In genomic region chr19:54357381-54357780, GRCh38 we compare ENCODE assay signal across 19 cellular contexts. TPM values are rescaled to one million over a fixed set of nuclear protein-coding genes. Genes with fewer than 3 reads are reported as not detected.
A peak's percentile ranks its signal among the peaks of the same experiment; 100 is the strongest.
DNase-seq lines count a peak whose midpoint lies in the region; ATAC-seq, FAIRE-seq and TF ChIP-seq lines count a peak whose summit lies in the region.
"Had no signal": no experiment of that assay in that cellular context is flagged by ENCODE, and none has a peak within 500 bp of the region (broad histone marks: within the 10 kb centered on the region; RNA-seq: fewer than 3 reads in every experiment).

No MANE protein-coding gene starts in this region.

- CTCF ChIA-PET in H1 (lab: Charles Lee; ENCODE audit: partially characterized antibody), result interaction anchor here (0.7 to 5.2 kb wide), 12 partner anchors 8 to 187 kb away, joined by 3 to 57 read pairs (median 4); partner anchors contain the start of gene LAIR1

- TF ChIP-seq RAD21 in H1 (IDR thresholded peaks at IDR 0.05 in 1 of 2, conservative IDR thresholded peaks at IDR 0.05 in 1 of 2; ENCODE audit: low read depth in 2 of 2, low read length in 2 of 2), result no peak

- no peak overlapping the region for H2AK5ac ChIP-seq in H1 (ENCODE audit: low read depth, low read length)
- no peak overlapping the region for H2AK5ac ChIP-seq in mesenchymal stem cell (ENCODE audit: low read length, severe bottlenecking)

- H3K27me3 ChIP-seq in H1 (replicated peaks in 1 of 4; ENCODE audit: control insufficient read depth in 3 of 4, extremely low read depth in 1 of 4, insufficient read depth in 3 of 4, low read length in 3 of 4) (no peaks in the 10 kb centered on the region), neutrophil (no peaks in the 10 kb centered on the region), mesenchymal stem cell (ENCODE audit: control insufficient read depth in 1 of 2, insufficient read depth in 1 of 2, low read length in 2 of 2) (peaks cover 0 to 11% of the 10 kb centered on the region in 2 experiments)

- ATAC-seq in GM18868 (IDR thresholded peaks at IDR 0.05; ENCODE audit: unreplicated experiment), result no peak

- H3K56ac ChIP-seq in H1 (replicated peaks; ENCODE audit: insufficient read length, low read depth, low read length), result no peak overlapping the region

- peak; percentile 20 for DNase-seq in ELF-1 (ENCODE audit: low read depth, low spot score)
- DNase-seq in H1 (ENCODE audit: low read depth in 1 of 2, low spot score in 2 of 2), result no peak
- DNase-seq in DMS79 (lab: John Stamatoyannopoulos, UW), result no peak
- no peak for DNase-seq in NCI-H82 treated with DMSO at 0.1 percent for 48 hours (lab: John Stamatoyannopoulos, UW; ENCODE audit: unreplicated experiment)
- DNase-seq in mesenchymal stem cell, result no peak
- DNase-seq: ACHN; BE2C; CD4-positive, alpha-beta memory T cell; DMS153; DMS79 treated with DMSO at 0.1 percent for 48 hours; EL had no signal

- H2BK120ac ChIP-seq in H1 (replicated peaks; ENCODE audit: low read depth, low read length), result no peak overlapping the region
- no peak overlapping the region for H2BK120ac ChIP-seq in mesenchymal stem cell (ENCODE audit: low read depth, low read length)

- TF ChIP-seq POLR2A in H1 (IDR thresholded peaks at IDR 0.05; ENCODE audit: control extremely low read depth in 1 of 2, low read depth in 2 of 2, low read length in 2 of 2), result no peak

- H3K36me3 ChIP-seq in H1 (ENCODE audit: control insufficient read depth in 2 of 4, insufficient read depth in 4 of 4, low read length in 3 of 4) (no peaks in the 10 kb centered on the region), neutrophil (peaks cover 19% of the 10 kb centered on the region), mesenchymal stem cell (ENCODE audit: control insufficient read depth in 1 of 2, insufficient read depth in 2 of 2, low read depth in 1 of 2, low read length in 2 of 2) (no peaks in the 10 kb centered on the region)
- H3K36me3 ChIP-seq: BE2C, HAP-1 had no signal

- H3K4me2 ChIP-seq in H1 (ENCODE audit: insufficient read depth in 1 of 2, low read depth in 2 of 2, low read length in 2 of 2) (no peak overlapping the region), mesenchymal stem cell (ENCODE audit: low read length, poor library complexity, severe bottlenecking) (no peak overlapping the region)
- H3K4me2 ChIP-seq: KMS-11 had no signal

- H2AFZ ChIP-seq in H1 (ENCODE audit: low read length), result no peak overlapping the region; the same call in 1 of the 2 replicates
- H2AFZ ChIP-seq in mesenchymal stem cell (ENCODE audit: low read depth, low read length), result no peak overlapping the region

- H2BK12ac ChIP-seq in H1 (ENCODE audit: low read depth, low read length) (no peak overlapping the region), mesenchymal stem cell (ENCODE audit: low read length in 2 of 2) (no peak overlapping the region)

- H3K79me1 ChIP-seq in H1 (ENCODE audit: low read depth, low read length) (no peaks in the 10 kb centered on the region), mesenchymal stem cell (replicated peaks; ENCODE audit: low read length, poor library complexity, severe bottlenecking) (no peaks in the 10 kb centered on the region)

- H3K23ac ChIP-seq in H1 (ENCODE audit: insufficient read length), result no peak overlapping the region
- H3K23ac ChIP-seq in mesenchymal stem cell (ENCODE audit: low read length in 2 of 2), result no peak overlapping the region

- H2BK15ac ChIP-seq in H1 (ENCODE audit: low read length) (no peak overlapping the region), mesenchymal stem cell (ENCODE audit: low read depth, poor library complexity, severe bottlenecking) (no peak overlapping the region)

- H3K23me2 ChIP-seq in H1 (ENCODE audit: low read depth, low read length), result no peaks in the 10 kb centered on the region

- H3K4me1 ChIP-seq in H1 (replicated peaks in 1 of 4; ENCODE audit: control insufficient read depth in 3 of 4, insufficient read depth in 4 of 4, low read length in 3 of 4), result no peaks in the 10 kb centered on the region
- peaks cover 16 to 31% of the 10 kb centered on the region in 2 experiments for H3K4me1 ChIP-seq in neutrophil (ENCODE audit: control insufficient read depth in 1 of 2, insufficient read depth in 1 of 2, low read depth in 1 of 2, low read length in 1 of 2)
- no peaks in the 10 kb centered on the region for H3K4me1 ChIP-seq in mesenchymal stem cell (ENCODE audit: control insufficient read depth, insufficient read depth, low read depth, low read length)
- H3K4me1 ChIP-seq: BE2C, HAP-1 had no signal

- no peaks in the 10 kb centered on the region for H3K79me2 ChIP-seq in H1 (ENCODE audit: control insufficient read depth in 1 of 2, insufficient read depth in 2 of 2, low read length in 2 of 2)

- H3K27ac ChIP-seq in H1 (ENCODE audit: low read depth, low read length), result no peak overlapping the region
- H3K27ac ChIP-seq in neutrophil, result peak overlapping the region; percentile 57
- no peak overlapping the region for H3K27ac ChIP-seq in mesenchymal stem cell (ENCODE audit: low read length, poor library complexity, severe bottlenecking)
- H3K27ac ChIP-seq: KMS-11 had no signal

- H3K4ac ChIP-seq in H1 (replicated peaks; ENCODE audit: insufficient read length, low read depth, low read length) (no peak overlapping the region), mesenchymal stem cell (ENCODE audit: low read depth in 1 of 2, low read length in 2 of 2) (no peak overlapping the region)

- TF ChIP-seq EP300 in H1 (IDR thresholded peaks at IDR 0.05; ENCODE audit: borderline replicate concordance in 1 of 2, low read depth in 2 of 2, low read length in 2 of 2), result no peak

- no peaks in the 10 kb centered on the region for H3K9me3 ChIP-seq in H1 (ENCODE audit: insufficient read depth in 2 of 2, low read depth in 1 of 2, low read length in 1 of 2)
- H3K9me3 ChIP-seq in neutrophil, result no peaks in the 10 kb centered on the region
- no peaks in the 10 kb centered on the region for H3K9me3 ChIP-seq in mesenchymal stem cell (ENCODE audit: control insufficient read depth, low read length)
- H3K9me3 ChIP-seq: BE2C, HAP-1 had no signal

- no peak overlapping the region for H3K9ac ChIP-seq in H1 (replicated peaks in 1 of 4; ENCODE audit: extremely low read depth in 1 of 4, low read depth in 3 of 4, low read length in 3 of 4)
- no peak overlapping the region for H3K9ac ChIP-seq in mesenchymal stem cell (ENCODE audit: low read length)
- H3K9ac ChIP-seq: KMS-11 had no signal

- no peak overlapping the region for H3K14ac ChIP-seq in H1 (ENCODE audit: insufficient read length)
- no peak overlapping the region for H3K14ac ChIP-seq in mesenchymal stem cell (ENCODE audit: low read length in 2 of 2)

- H4K5ac ChIP-seq in H1 (ENCODE audit: insufficient read length, low read depth, low read length), result no peak overlapping the region

- H4K8ac ChIP-seq in H1 (ENCODE audit: extremely low read depth, insufficient read depth, low read length), result no peak overlapping the region
- no peak overlapping the region for H4K8ac ChIP-seq in mesenchymal stem cell (ENCODE audit: low read length)

- POLR2A ChIA-PET in H1 (lab: Charles Lee; ENCODE audit: partially characterized antibody), result interaction anchor here (0.9 kb wide), 1 partner anchor 34 kb away, joined by 3 read pairs; no protein-coding TSS in a partner anchor

- H4K91ac ChIP-seq in H1 (replicated peaks; ENCODE audit: insufficient read length, low read length), result peak overlapping the region; percentile 11
- no peak overlapping the region for H4K91ac ChIP-seq in mesenchymal stem cell (ENCODE audit: low read length)

- no peak overlapping the region for H2BK5ac ChIP-seq in H1 (ENCODE audit: low read depth, low read length)
- no peak overlapping the region for H2BK5ac ChIP-seq in mesenchymal stem cell (ENCODE audit: low read depth, low read length, poor library complexity, severe bottlenecking)

- WGBS in H1 (ENCODE audit: extremely low coverage in 1 of 2, insufficient coverage in 1 of 2, insufficient read length in 1 of 2, insufficient replicate concordance in 2 of 2, low coverage in 1 of 2, low lambda C conversion rate in 2 of 2, missing lambda C conversion rate in 1 of 2), 2 experiments, result 84% methylated on average over 16 of the region's 16 CpGs; no CpG with 5 or more reads in 1 of the 2 experiments
- 67% methylated on average over 16 of the region's 16 CpGs for WGBS in mesenchymal stem cell

- no peak overlapping the region for H3K18ac ChIP-seq in H1 (ENCODE audit: extremely low read depth, low read length)
- no peak overlapping the region for H3K18ac ChIP-seq in mesenchymal stem cell (ENCODE audit: low read depth in 1 of 2, low read length in 2 of 2)

- H3K4me3 ChIP-seq in H1 (ENCODE audit: extremely low read depth in 1 of 4, insufficient read depth in 2 of 4, low read depth in 3 of 4, low read length in 4 of 4) (no peak overlapping the region), neutrophil (ENCODE audit: low read depth in 1 of 2, low read length in 1 of 2) (no peak overlapping the region), mesenchymal stem cell (ENCODE audit: insufficient read depth in 1 of 2, low read depth in 1 of 2, low read length in 2 of 2) (no peak overlapping the region)
- H3K4me3 ChIP-seq: HAP-1 had no signal

- peak; percentile 62 for FAIRE-seq in H1 (lab: Jason Lieb, UNC)
- FAIRE-seq: GM12891 had no signal

- H2BK20ac ChIP-seq in H1 (ENCODE audit: low read length), result no peak overlapping the region

- TF ChIP-seq CTCF in H1 (IDR thresholded peaks at IDR 0.05; ENCODE audit: control extremely low read depth in 1 of 3, insufficient read depth in 1 of 3, low read depth in 1 of 3, low read length in 3 of 3), result no peak
- no peak for TF ChIP-seq CTCF in neutrophil (IDR thresholded peaks at IDR 0.05)

- H4K20me1 ChIP-seq in H1 (replicated peaks in 1 of 2; ENCODE audit: control insufficient read depth in 1 of 2, insufficient read depth in 2 of 2, low read length in 2 of 2), result no peaks in the 10 kb centered on the region

RNA-seq across cellular contexts. Expression of gene LAIR1, which starts 7.3 kb away (rescaled TPM):
- not detected in 2 replicates for total RNA-seq in H1 (2021; fragmentation: NEBNext Ultra II Directional; extraction: Animal tissue kit (Norgen Biotek cat#: 25700))
- 0.13 and 0.18 TPM in 2 replicates for polyA plus RNA-seq in H1 (2011; rRNA removed)
- polyA plus RNA-seq in H1 (2011; cell fraction: cytosol; rRNA removed), result 0.21 TPM
- polyA plus RNA-seq in H1 (2011; cell fraction: nucleus; rRNA removed), result 0.19 TPM
- 0.04 to 0.16 TPM in 2 of 4 replicates, not detected in the others for polyA plus RNA-seq in H1 (2012, experiment 1 of 2)
- polyA plus RNA-seq in H1 (2012, experiment 2 of 2), result not detected
- polyA plus RNA-seq in H1 (2013, experiment 1 of 2), result 0.10 TPM
- polyA plus RNA-seq in H1 (2013, experiment 2 of 2), result 0.09 TPM
- polyA minus RNA-seq in H1 (2011; rRNA and poly(A)+ RNA removed), result 0.50 TPM in 1 of 2 replicates, not detected in the other
- polyA minus RNA-seq in H1 (2011; cell fraction: cytosol; rRNA and poly(A)+ RNA removed), result not detected
- polyA minus RNA-seq in H1 (2011; cell fraction: nucleus; rRNA and poly(A)+ RNA removed), result 1.3 TPM
- not detected for polyA plus RNA-seq in mesenchymal stem cell (2013, experiment 1 of 2)
- polyA plus RNA-seq in mesenchymal stem cell (2013, experiment 2 of 2), result not detected
- total RNA-seq: HT-29 had no signal

RNA-seq across cellular contexts. Expression of gene LILRA4, which starts 18.4 kb away (rescaled TPM):
- not detected in 2 replicates for total RNA-seq in H1 (2021; fragmentation: NEBNext Ultra II Directional; extraction: Animal tissue kit (Norgen Biotek cat#: 25700))
- not detected in 2 replicates for polyA plus RNA-seq in H1 (2011; rRNA removed)
- not detected for polyA plus RNA-seq in H1 (2011; cell fraction: cytosol; rRNA removed)
- polyA plus RNA-seq in H1 (2011; cell fraction: nucleus; rRNA removed), result not detected
- not detected in 4 replicates for polyA plus RNA-seq in H1 (2012, experiment 1 of 2)
- polyA plus RNA-seq in H1 (2012, experiment 2 of 2), result not detected
- not detected for polyA plus RNA-seq in H1 (2013, experiment 1 of 2)
- not detected for polyA plus RNA-seq in H1 (2013, experiment 2 of 2)
- polyA minus RNA-seq in H1 (2011; rRNA and poly(A)+ RNA removed), result not detected in 2 replicates
- polyA minus RNA-seq in H1 (2011; cell fraction: cytosol; rRNA and poly(A)+ RNA removed), result not detected
- not detected for polyA minus RNA-seq in H1 (2011; cell fraction: nucleus; rRNA and poly(A)+ RNA removed)
- not detected for polyA plus RNA-seq in mesenchymal stem cell (2013, experiment 1 of 2)
- polyA plus RNA-seq in mesenchymal stem cell (2013, experiment 2 of 2), result not detected
- total RNA-seq: CD4-positive, alpha-beta memory T cell; H4; HT-29 had no signal

RNA-seq across cellular contexts. Expression of gene LILRA5, which starts 44.4 kb away (rescaled TPM):
- total RNA-seq in H1 (2021; fragmentation: NEBNext Ultra II Directional; extraction: Animal tissue kit (Norgen Biotek cat#: 25700)), result not detected in 2 replicates
- polyA plus RNA-seq in H1 (2011; rRNA removed), result not detected in 2 replicates
- not detected for polyA plus RNA-seq in H1 (2011; cell fraction: cytosol; rRNA removed)
- not detected for polyA plus RNA-seq in H1 (2011; cell fraction: nucleus; rRNA removed)
- polyA plus RNA-seq in H1 (2012, experiment 1 of 2), result not detected in 4 replicates
- polyA plus RNA-seq in H1 (2012, experiment 2 of 2), result not detected
- polyA plus RNA-seq in H1 (2013, experiment 1 of 2), result not detected
- polyA plus RNA-seq in H1 (2013, experiment 2 of 2), result not detected
- polyA minus RNA-seq in H1 (2011; rRNA and poly(A)+ RNA removed), result not detected in 2 replicates
- polyA minus RNA-seq in H1 (2011; cell fraction: cytosol; rRNA and poly(A)+ RNA removed), result not detected
- not detected for polyA minus RNA-seq in H1 (2011; cell fraction: nucleus; rRNA and poly(A)+ RNA removed)
- polyA plus RNA-seq in mesenchymal stem cell (2013, experiment 1 of 2), result not detected
- not detected for polyA plus RNA-seq in mesenchymal stem cell (2013, experiment 2 of 2)
- total RNA-seq: H4, HT-29 had no signal
- polyA plus RNA-seq: CD4-positive, alpha-beta memory T cell had no signal

RNA-seq across cellular contexts. Expression of gene TTYH1, which starts 57.9 kb away (rescaled TPM):
- total RNA-seq in H1 (2021; fragmentation: NEBNext Ultra II Directional; extraction: Animal tissue kit (Norgen Biotek cat#: 25700)), result 24.3 and 26.7 TPM in 2 replicates
- polyA plus RNA-seq in H1 (2011; rRNA removed), result 46.5 and 92.1 TPM in 2 replicates
- polyA plus RNA-seq in H1 (2011; cell fraction: cytosol; rRNA removed), result 41.6 TPM
- 72.1 TPM for polyA plus RNA-seq in H1 (2011; cell fraction: nucleus; rRNA removed)
- 14.7 to 48.5 TPM (median 38.0 TPM) in 4 replicates for polyA plus RNA-seq in H1 (2012, experiment 1 of 2)
- polyA plus RNA-seq in H1 (2012, experiment 2 of 2), result 32.8 TPM
- polyA plus RNA-seq in H1 (2013, experiment 1 of 2), result 51.0 TPM
- polyA plus RNA-seq in H1 (2013, experiment 2 of 2), result 53.6 TPM
- polyA minus RNA-seq in H1 (2011; rRNA and poly(A)+ RNA removed), result 16.3 and 25.9 TPM in 2 replicates
- polyA minus RNA-seq in H1 (2011; cell fraction: cytosol; rRNA and poly(A)+ RNA removed), result 27.7 TPM
- polyA minus RNA-seq in H1 (2011; cell fraction: nucleus; rRNA and poly(A)+ RNA removed), result 16.1 TPM
- polyA plus RNA-seq in mesenchymal stem cell (2013, experiment 1 of 2), result 0.04 TPM
- polyA plus RNA-seq in mesenchymal stem cell (2013, experiment 2 of 2), result not detected
- total RNA-seq: CD4-positive, alpha-beta memory T cell; H4; HT-29 had no signal
- polyA plus RNA-seq: CD14-positive monocyte had no signal
